7 cellular contexts compared by ENCODE assay signal in the genomic region with DNA sequence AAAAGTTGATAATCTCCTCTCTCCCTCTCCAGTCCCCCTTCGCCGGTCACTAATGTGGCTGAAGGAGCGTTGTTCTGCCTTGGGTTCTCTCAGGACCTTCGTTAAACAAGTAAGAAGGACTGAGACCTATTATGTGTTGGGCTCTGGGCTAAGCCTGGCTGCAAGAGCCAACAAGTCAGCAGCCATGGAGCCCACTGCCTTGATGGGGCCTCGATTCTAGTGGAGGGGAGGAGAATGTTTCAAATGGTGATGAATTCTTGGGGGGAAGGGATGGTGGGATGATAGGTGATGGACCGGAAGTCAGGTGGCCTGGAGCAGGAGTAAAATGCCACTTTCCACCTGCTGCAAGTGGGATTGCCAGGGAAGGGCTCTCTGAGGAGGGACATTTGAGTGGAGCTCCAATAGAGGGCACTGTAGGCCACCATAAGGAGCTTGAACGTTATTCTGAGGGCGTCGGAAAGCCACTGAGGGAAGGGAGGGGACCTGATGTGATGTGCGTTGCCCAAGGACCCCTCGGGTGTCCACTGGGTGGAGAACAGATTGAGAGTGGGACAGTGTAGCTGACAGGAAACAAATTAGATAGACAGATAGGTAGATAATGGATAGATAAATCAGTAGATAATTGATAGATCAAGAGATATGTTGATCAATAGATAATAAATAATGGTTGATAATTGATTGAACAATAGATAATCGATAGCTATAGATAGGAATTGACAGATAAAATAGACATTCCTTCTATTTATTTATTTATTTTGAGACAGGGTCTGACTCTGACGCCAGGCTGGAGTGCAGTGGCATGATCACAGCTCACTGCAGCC. TPM values are rescaled to one million over a fixed set of nuclear protein-coding genes. Genes with fewer than 3 reads are reported as not detected.
DNase-seq lines count a peak whose midpoint lies in the region; ATAC-seq and TF ChIP-seq lines count a peak whose summit lies in the region.

No MANE protein-coding gene starts in this region.

- peak; percentile 63 for DNase-seq in EH (ENCODE audit: low read depth)
- DNase-seq in LHCN-M2 (ENCODE audit: low read depth) = peak; percentile 44
- DNase-seq in Peyer's patch = peak in 1 of 3 donors; percentile 62
- DNase-seq in central memory CD4-positive, alpha-beta T cell = peak; percentile 16

- H3K4me3 ChIP-seq in Peyer's patch (no peak overlapping the region), liver (ENCODE audit: low read depth in 1 of 3, low read length in 3 of 3) (no peak overlapping the region)

- H3K27me3 ChIP-seq in Peyer's patch (no peaks in the 10 kb centered on the region), liver (ENCODE audit: control insufficient read depth in 4 of 4, insufficient read depth in 4 of 4, low read length in 3 of 4) (no peaks in the 10 kb centered on the region)

- H3K36me3 ChIP-seq in Peyer's patch (no peaks in the 10 kb centered on the region), liver (ENCODE audit: control insufficient read depth in 4 of 4, insufficient read depth in 3 of 4, low read depth in 1 of 4, low read length in 3 of 4) (no peaks in the 10 kb centered on the region)

- TF ChIP-seq CTCF in Peyer's patch (IDR thresholded peaks at IDR 0.05) = peak in 5 of 6 experiments; percentile 5 to 50 (median 36)
- peak; percentile 40 for TF ChIP-seq CTCF in liver (IDR thresholded peaks at IDR 0.05; ENCODE audit: low read depth, low read length, missing input control)

- TF ChIP-seq RAD21 in liver (IDR thresholded peaks at IDR 0.05) = peak; percentile 62 to 72

- H3K4me1 ChIP-seq in Peyer's patch (peaks cover 0 to 5% (median 0%) of the 10 kb centered on the region in 4 donors), liver (ENCODE audit: control insufficient read depth in 4 of 4, insufficient read depth in 4 of 4, low read length in 3 of 4) (peaks cover 0 to 5% (median 2%) of the 10 kb centered on the region in 4 donors)

- ATAC-seq in GM21367 (IDR thresholded peaks at IDR 0.05; ENCODE audit: unreplicated experiment) (no peak), HG03045 (IDR thresholded peaks at IDR 0.05; ENCODE audit: unreplicated experiment) (no peak)

- WGBS in liver = 30% methylated on average over 13 of the region's 13 CpGs

- H3K9ac ChIP-seq in liver (ENCODE audit: low read depth in 1 of 2, low read length in 2 of 2) = no peak overlapping the region

- no peak overlapping the region for H3K27ac ChIP-seq in Peyer's patch
- H3K27ac ChIP-seq in liver (ENCODE audit: low read depth in 1 of 2, low read length in 2 of 2) = no peak overlapping the region

- H3K9me3 ChIP-seq in Peyer's patch (no peaks in the 10 kb centered on the region), liver (ENCODE audit: control insufficient read depth in 4 of 4, low read length in 3 of 4) (no peaks in the 10 kb centered on the region)

- no peak for TF ChIP-seq POLR2A in Peyer's patch (IDR thresholded peaks at IDR 0.05)

TF ChIP-seq in liver, 16 proteins besides CTCF, POLR2A, EP300 and RAD21:
- TF ChIP-seq SP1 (IDR thresholded peaks at IDR 0.05) (no peak), JUND (IDR thresholded peaks at IDR 0.05) (no peak), FOXA1 (IDR thresholded peaks at IDR 0.05) (no peak), TAF1 (conservative IDR thresholded peaks at IDR 0.05) (no peak), NR2F2 (IDR thresholded peaks at IDR 0.05) (no peak), YY1 (IDR thresholded peaks at IDR 0.05) (no peak), HNF4A (conservative IDR thresholded peaks at IDR 0.05) (no peak), GABPA (IDR thresholded peaks at IDR 0.05 in 1 of 2, conservative IDR thresholded peaks at IDR 0.05 in 1 of 2) (no peak), FOXA2 (IDR thresholded peaks at IDR 0.05) (no peak), EGR1 (IDR thresholded peaks at IDR 0.05; ENCODE audit: low read depth in 2 of 2) (no peak), RXRA (IDR thresholded peaks at IDR 0.05) (no peak), HNF4G (IDR thresholded peaks at IDR 0.05) (no peak)
- TF ChIP-seq, protein P1, sequence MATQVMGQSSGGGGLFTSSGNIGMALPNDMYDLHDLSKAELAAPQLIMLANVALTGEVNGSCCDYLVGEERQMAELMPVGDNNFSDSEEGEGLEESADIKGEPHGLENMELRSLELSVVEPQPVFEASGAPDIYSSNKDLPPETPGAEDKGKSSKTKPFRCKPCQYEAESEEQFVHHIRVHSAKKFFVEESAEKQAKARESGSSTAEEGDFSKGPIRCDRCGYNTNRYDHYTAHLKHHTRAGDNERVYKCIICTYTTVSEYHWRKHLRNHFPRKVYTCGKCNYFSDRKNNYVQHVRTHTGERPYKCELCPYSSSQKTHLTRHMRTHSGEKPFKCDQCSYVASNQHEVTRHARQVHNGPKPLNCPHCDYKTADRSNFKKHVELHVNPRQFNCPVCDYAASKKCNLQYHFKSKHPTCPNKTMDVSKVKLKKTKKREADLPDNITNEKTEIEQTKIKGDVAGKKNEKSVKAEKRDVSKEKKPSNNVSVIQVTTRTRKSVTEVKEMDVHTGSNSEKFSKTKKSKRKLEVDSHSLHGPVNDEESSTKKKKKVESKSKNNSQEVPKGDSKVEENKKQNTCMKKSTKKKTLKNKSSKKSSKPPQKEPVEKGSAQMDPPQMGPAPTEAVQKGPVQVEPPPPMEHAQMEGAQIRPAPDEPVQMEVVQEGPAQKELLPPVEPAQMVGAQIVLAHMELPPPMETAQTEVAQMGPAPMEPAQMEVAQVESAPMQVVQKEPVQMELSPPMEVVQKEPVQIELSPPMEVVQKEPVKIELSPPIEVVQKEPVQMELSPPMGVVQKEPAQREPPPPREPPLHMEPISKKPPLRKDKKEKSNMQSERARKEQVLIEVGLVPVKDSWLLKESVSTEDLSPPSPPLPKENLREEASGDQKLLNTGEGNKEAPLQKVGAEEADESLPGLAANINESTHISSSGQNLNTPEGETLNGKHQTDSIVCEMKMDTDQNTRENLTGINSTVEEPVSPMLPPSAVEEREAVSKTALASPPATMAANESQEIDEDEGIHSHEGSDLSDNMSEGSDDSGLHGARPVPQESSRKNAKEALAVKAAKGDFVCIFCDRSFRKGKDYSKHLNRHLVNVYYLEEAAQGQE (IDR thresholded peaks at IDR 0.05) = no peak
- TF ChIP-seq, protein P2, sequence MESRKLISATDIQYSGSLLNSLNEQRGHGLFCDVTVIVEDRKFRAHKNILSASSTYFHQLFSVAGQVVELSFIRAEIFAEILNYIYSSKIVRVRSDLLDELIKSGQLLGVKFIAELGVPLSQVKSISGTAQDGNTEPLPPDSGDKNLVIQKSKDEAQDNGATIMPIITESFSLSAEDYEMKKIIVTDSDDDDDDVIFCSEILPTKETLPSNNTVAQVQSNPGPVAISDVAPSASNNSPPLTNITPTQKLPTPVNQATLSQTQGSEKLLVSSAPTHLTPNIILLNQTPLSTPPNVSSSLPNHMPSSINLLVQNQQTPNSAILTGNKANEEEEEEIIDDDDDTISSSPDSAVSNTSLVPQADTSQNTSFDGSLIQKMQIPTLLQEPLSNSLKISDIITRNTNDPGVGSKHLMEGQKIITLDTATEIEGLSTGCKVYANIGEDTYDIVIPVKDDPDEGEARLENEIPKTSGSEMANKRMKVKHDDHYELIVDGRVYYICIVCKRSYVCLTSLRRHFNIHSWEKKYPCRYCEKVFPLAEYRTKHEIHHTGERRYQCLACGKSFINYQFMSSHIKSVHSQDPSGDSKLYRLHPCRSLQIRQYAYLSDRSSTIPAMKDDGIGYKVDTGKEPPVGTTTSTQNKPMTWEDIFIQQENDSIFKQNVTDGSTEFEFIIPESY (IDR thresholded peaks at IDR 0.05) = no peak
- TF ChIP-seq, protein P3, sequence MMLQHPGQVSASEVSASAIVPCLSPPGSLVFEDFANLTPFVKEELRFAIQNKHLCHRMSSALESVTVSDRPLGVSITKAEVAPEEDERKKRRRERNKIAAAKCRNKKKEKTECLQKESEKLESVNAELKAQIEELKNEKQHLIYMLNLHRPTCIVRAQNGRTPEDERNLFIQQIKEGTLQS (IDR thresholded peaks at IDR 0.05) = no peak
- TF ChIP-seq, protein P4, sequence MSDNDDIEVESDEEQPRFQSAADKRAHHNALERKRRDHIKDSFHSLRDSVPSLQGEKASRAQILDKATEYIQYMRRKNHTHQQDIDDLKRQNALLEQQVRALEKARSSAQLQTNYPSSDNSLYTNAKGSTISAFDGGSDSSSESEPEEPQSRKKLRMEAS (IDR thresholded peaks at IDR 0.05) = no peak

RNA-seq across cellular contexts. Expression of a gene that starts 18.3 kb away (rescaled TPM):
- total RNA-seq in LHCN-M2 (2014; rRNA removed) (0.06 and 0.19 TPM in 2 replicates), Peyer's patch (1 to 10 TPM in 1 of 4 donors, under 1 TPM in 2, not detected in 1; 0.83 to 2.1 (median 0.94) TPM), liver (under 1 TPM in 1 of 2 donors, not detected in 1; 0.17 TPM)
- polyA plus RNA-seq in LHCN-M2 (2012) = 0.17 TPM
- polyA plus RNA-seq in liver = under 1 TPM in 1 of 2 donors, not detected in 1; 0.22 TPM
